ENCODE assay signal across 9 cellular contexts in the genomic region with DNA sequence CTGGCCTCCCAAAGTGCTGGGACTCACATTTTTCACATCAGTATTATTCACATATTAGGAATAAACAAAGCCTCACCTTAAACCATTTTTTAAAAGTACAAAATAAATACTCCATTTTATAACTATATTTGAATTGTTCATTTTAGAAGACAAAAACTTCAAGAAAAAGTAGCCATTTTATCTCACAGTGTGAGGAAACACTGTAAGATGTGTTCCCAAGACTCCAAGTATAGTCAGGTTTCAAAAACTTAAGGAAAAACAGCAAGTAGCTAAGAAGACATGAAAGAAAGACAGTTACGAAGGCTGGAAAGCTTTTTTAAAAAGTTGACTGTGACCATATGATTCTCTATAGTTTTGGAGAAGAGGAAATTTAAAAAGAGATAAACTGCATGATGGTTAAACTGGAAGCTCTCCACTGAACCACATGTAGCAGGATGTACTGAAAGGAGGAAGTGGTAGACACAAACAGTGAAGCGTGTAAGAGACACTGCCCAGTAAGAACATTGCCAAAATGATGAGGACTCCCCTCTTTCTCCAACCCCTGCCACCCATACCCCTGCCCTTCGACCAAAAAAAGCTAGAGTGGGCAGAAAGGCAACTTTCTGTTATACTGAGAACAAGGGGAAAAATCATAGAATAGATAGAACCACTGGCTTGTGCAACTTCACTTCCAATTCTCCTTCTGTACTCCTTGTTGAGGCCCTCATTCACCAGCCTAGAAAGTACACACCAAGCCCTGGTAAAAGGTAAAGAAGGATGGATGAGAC. TPM values are rescaled to one million over a fixed set of nuclear protein-coding genes. Genes with fewer than 3 reads are reported as not detected.
A peak's percentile ranks its signal among the peaks of the same experiment; 100 is the strongest.
DNase-seq lines count a peak whose midpoint lies in the region; ATAC-seq lines count a peak whose summit lies in the region.
"Had no signal": no experiment of that assay in that cellular context is flagged by ENCODE, and none has a peak within 500 bp of the region (broad histone marks: within the 10 kb centered on the region; RNA-seq: fewer than 3 reads in every experiment).

No MANE protein-coding gene starts in this region.

- ATAC-seq in GM18502 (IDR thresholded peaks at IDR 0.05; ENCODE audit: poor library complexity, unreplicated experiment): peak; percentile 99
- peak; percentile 93 for ATAC-seq in GM21526 (IDR thresholded peaks at IDR 0.05; ENCODE audit: low FRiP score, unreplicated experiment)
- ATAC-seq in HG03571 (IDR thresholded peaks at IDR 0.05; ENCODE audit: unreplicated experiment): peak; percentile 99
- ATAC-seq in effector memory CD8-positive, alpha-beta T cell (replicated peaks): peak; percentile 98
- ATAC-seq: WTC11 had no signal

- peaks cover 66% of the 10 kb centered on the region for H3K36me3 Mint-ChIP-seq in effector memory CD8-positive, alpha-beta T cell (ENCODE audit: insufficient read depth)

- no peaks in the 10 kb centered on the region for H3K9me3 Mint-ChIP-seq in effector memory CD8-positive, alpha-beta T cell
- H3K9me3 Mint-ChIP-seq: WTC11 had no signal

- DNase-seq in effector memory CD8-positive, alpha-beta T cell: no peak
- no peak for DNase-seq in stimulated activated CD4-positive, alpha-beta T cell treated with anti-CD3 and anti-CD28 coated beads, Interleukin-4, amount 100 ng/mL, for 4 hours
- no peak for DNase-seq in occipital lobe (lab: John Stamatoyannopoulos, UW)
- DNase-seq in DMS114 treated with DMSO at 0.1 percent for 48 hours (lab: John Stamatoyannopoulos, UW; ENCODE audit: unreplicated experiment): no peak
- DNase-seq in cortex of kidney (lab: John Stamatoyannopoulos, UW): no peak

- H3K27me3 Mint-ChIP-seq in effector memory CD8-positive, alpha-beta T cell: no peaks in the 10 kb centered on the region

- peak overlapping the region; percentile 86 to 88 for H3K27ac Mint-ChIP-seq in effector memory CD8-positive, alpha-beta T cell
- H3K27ac Mint-ChIP-seq: WTC11 had no signal

- peaks cover 14 to 22% of the 10 kb centered on the region in 2 donors for H3K4me1 Mint-ChIP-seq in effector memory CD8-positive, alpha-beta T cell (ENCODE audit: low read depth in 2 of 2)
- H3K4me1 Mint-ChIP-seq: WTC11 had no signal

- peak overlapping the region; percentile 35 to 44 for H3K4me3 Mint-ChIP-seq in effector memory CD8-positive, alpha-beta T cell
- H3K4me3 Mint-ChIP-seq: WTC11 had no signal

RNA-seq across cellular contexts. Expression of gene TMF1, which starts 6.2 kb away (rescaled TPM):
- 41.6 TPM for total RNA-seq in occipital lobe

RNA-seq across cellular contexts. Expression of gene UBA3, which starts 21.8 kb away (rescaled TPM):
- 103 TPM for total RNA-seq in occipital lobe

RNA-seq across cellular contexts. Expression of gene ARL6IP5, which starts 26.4 kb away (rescaled TPM):
- 63.5 TPM for total RNA-seq in occipital lobe

RNA-seq across cellular contexts. Expression of gene EOGT, which starts 44.9 kb away (rescaled TPM):
- 8.6 TPM for total RNA-seq in occipital lobe
